In genomic region chr3:102162251-102162650, GRCh38 we compare ENCODE assay signal across 17 cellular contexts.
A peak's percentile ranks its signal among the peaks of the same experiment; 100 is the strongest.
DNase-seq lines count a peak whose midpoint lies in the region; ATAC-seq and TF ChIP-seq lines count a peak whose summit lies in the region.
"Had no signal": no experiment of that assay in that cellular context is flagged by ENCODE, and none has a peak within 500 bp of the region (broad histone marks: within the 10 kb centered on the region; RNA-seq: fewer than 3 reads in every experiment).

No MANE protein-coding gene starts in this region.

- H3K9ac ChIP-seq in PC-3 (ENCODE audit: low read length) (peak overlapping the region; percentile 71), mammary epithelial cell (ENCODE audit: insufficient read depth, low read length) (no peak overlapping the region)

- peaks cover 10% of the 10 kb centered on the region for H3K36me3 Mint-ChIP-seq in Calu3 (ENCODE audit: insufficient read depth, unreplicated experiment)

- dilution Hi-C loops in mammary epithelial cell (cut with HindIII; ENCODE audit: low sequenced_read_pairs), result no loop called here

- H4K20me1 ChIP-seq in PC-3 (ENCODE audit: low read length) (no peaks in the 10 kb centered on the region), mammary epithelial cell (ENCODE audit: insufficient read depth, low read length) (no peaks in the 10 kb centered on the region)

- no peak overlapping the region for H3K4me3 Mint-ChIP-seq in Calu3 (ENCODE audit: low read depth, unreplicated experiment)

- H3K79me2 ChIP-seq in PC-3 (ENCODE audit: low read length) (no peaks in the 10 kb centered on the region), mammary epithelial cell (ENCODE audit: insufficient read depth, low read length) (no peaks in the 10 kb centered on the region)

- in situ Hi-C loops in mammary epithelial cell (cut with MboI; ENCODE audit: low sequenced_read_pairs in 2 of 2), result no loop called here

- POLR2A ChIA-PET in PC-3 (lab: Charles Lee; ENCODE audit: unreplicated experiment), result no interaction called here

- H3K9me3 ChIP-seq in PC-3 (ENCODE audit: low read length), result no peaks in the 10 kb centered on the region
- H3K9me3 ChIP-seq in mammary epithelial cell (replicated peaks; ENCODE audit: insufficient read depth, low read length), result no peaks in the 10 kb centered on the region
- H3K9me3 ChIP-seq: gastrocnemius medialis, mucosa of descending colon, Peyer's patch had no signal

- H3K27ac ChIP-seq in PC-3 (ENCODE audit: low read length) (peak overlapping the region; percentile 94), mammary epithelial cell (ENCODE audit: insufficient read depth, low read depth, low read length) (peak overlapping the region; percentile 93)
- H3K27ac ChIP-seq: Peyer's patch had no signal

- ATAC-seq in PC-3, result no peak
- ATAC-seq in stimulated activated naive CD8-positive, alpha-beta T cell treated with anti-CD3 and anti-CD28 coated beads, Interleukin-15, Interleukin-2, amounts not matched to agents 100 U/mL and 50 U/mL, for 24 hours, result peak; percentile 90
- ATAC-seq in GM19395 (IDR thresholded peaks at IDR 0.05; ENCODE audit: unreplicated experiment), result no peak
- ATAC-seq: mucosa of descending colon had no signal

- H3K4me3 ChIP-seq in PC-3 (ENCODE audit: low read length), result no peak overlapping the region
- H3K4me3 ChIP-seq in mammary epithelial cell (replicated peaks in 1 of 3; ENCODE audit: insufficient read depth in 1 of 3, low read depth in 2 of 3, low read length in 3 of 3), result no peak overlapping the region
- H3K4me3 ChIP-seq: gastrocnemius medialis, mucosa of descending colon, Peyer's patch had no signal

- BruUV-seq in Calu3 (replicated peaks; lab: Mats Ljungman, UMichigan) (no TSS peak), PC-3 (replicated peaks; lab: Mats Ljungman, UMichigan) (no TSS peak), mammary epithelial cell (replicated peaks; lab: Mats Ljungman, UMichigan) (no TSS peak)

- H3K27me3 ChIP-seq in PC-3 (ENCODE audit: low read length) (no peaks in the 10 kb centered on the region), mammary epithelial cell (ENCODE audit: insufficient read depth, low read length) (no peaks in the 10 kb centered on the region)
- H3K27me3 ChIP-seq: gastrocnemius medialis, Peyer's patch had no signal

- H3K4me1 Mint-ChIP-seq in Calu3 (ENCODE audit: low read depth, unreplicated experiment), result peaks cover 40% of the 10 kb centered on the region

- CTCF ChIA-PET in Calu3 (lab: Charles Lee) (interaction anchor here (0.7 to 2.1 kb wide), 5 partner anchors 13 to 79 kb away, joined by 3 to 14 read pairs (median 11); no protein-coding TSS in a partner anchor), PC-3 (lab: Charles Lee) (interaction anchor here (1.6 kb wide), 1 partner anchor 63 kb away, joined by 4 read pairs; no protein-coding TSS in a partner anchor), mammary epithelial cell (lab: Charles Lee; ENCODE audit: low non-redundant PET) (no interaction called here)

- H2AFZ ChIP-seq in PC-3 (ENCODE audit: low read length) (no peak overlapping the region), mammary epithelial cell (ENCODE audit: low read depth, low read length) (no peak overlapping the region)

- H3K9me2 ChIP-seq in PC-3 (replicated peaks; ENCODE audit: low read length), result no peaks in the 10 kb centered on the region

- H3K27me3 Mint-ChIP-seq in Calu3 (ENCODE audit: unreplicated experiment), result no peaks in the 10 kb centered on the region

- no peaks in the 10 kb centered on the region for H3K36me3 ChIP-seq in PC-3 (ENCODE audit: low read depth, low read length)
- no peaks in the 10 kb centered on the region for H3K36me3 ChIP-seq in mammary epithelial cell (ENCODE audit: insufficient read depth, low read length)
- H3K36me3 ChIP-seq: gastrocnemius medialis, Peyer's patch had no signal

- H3K4me2 ChIP-seq in PC-3 (ENCODE audit: low read length) (peak overlapping the region; percentile 53), mammary epithelial cell (ENCODE audit: insufficient read depth, low read depth, low read length) (no peak overlapping the region)

- H3K4me1 ChIP-seq in PC-3 (ENCODE audit: insufficient read depth, low read length) (peaks cover 67% of the 10 kb centered on the region), mammary epithelial cell (ENCODE audit: insufficient read depth, low read length) (peaks cover 32% of the 10 kb centered on the region)
- H3K4me1 ChIP-seq: Peyer's patch had no signal

- intact Hi-C loops in Calu3 (cut with micrococcal nuclease; ENCODE audit: unreplicated experiment) (loop anchor here (2.0 kb wide), 3 partner anchors 37 to 297 kb away; no protein-coding TSS in a partner anchor), PC-3 (cut with micrococcal nuclease) (no loop called here), mammary epithelial cell (cut with micrococcal nuclease) (no loop called here)

- DNase-seq in Calu3, result no peak
- no peak for DNase-seq in PC-3
- no peak for DNase-seq in mammary epithelial cell
- DNase-seq in stimulated activated naive CD8-positive, alpha-beta T cell treated with anti-CD3 and anti-CD28 coated beads, Interleukin-15, Interleukin-2, amounts not matched to agents 100 U/mL and 50 U/mL, for 24 hours, result no peak
- DNase-seq in CD1c-positive myeloid dendritic cell (ENCODE audit: extremely low spot score), result no peak
- DNase-seq in GOT3 (lab: John Stamatoyannopoulos, UW), result no peak
- DNase-seq: activated CD4-positive, alpha-beta T cell treated with anti-CD3 and anti-CD28 coated beads, Interleukin-2, amount 50 U/mL, for 4 hours; activated effector memory CD4-positive, alpha-beta T cell treated with anti-CD3 and anti-CD28 coated beads, Interleukin-2, amount 50 U/mL, for 16 hours; cortex of kidney; H7; MM.1S; mucosa of descending colon; NCI-H146; Peyer's patch; stimulated activated naive CD4-positive, alpha-beta T cell treated with Interleukin-2 at 50 U/mL for 16 hours had no signal

- H3F3A ChIP-seq in PC-3 (ENCODE audit: low read length, unreplicated experiment), result peaks cover 3% of the 10 kb centered on the region

- TF ChIP-seq CTCF in Calu3 (IDR thresholded peaks at IDR 0.05; ENCODE audit: unreplicated experiment) (no peak), PC-3 (conservative IDR thresholded peaks at IDR 0.05; ENCODE audit: low read depth, low read length) (no peak), mammary epithelial cell (conservative IDR thresholded peaks at IDR 0.05 in 1 of 2, IDR thresholded peaks at IDR 0.05 in 1 of 2; ENCODE audit: extremely low read depth in 1 of 2, insufficient read depth in 1 of 2, low read depth in 1 of 2, low read length in 2 of 2) (no peak)

- peak overlapping the region; percentile 98 for H3K27ac Mint-ChIP-seq in Calu3 (ENCODE audit: unreplicated experiment)

- no peaks in the 10 kb centered on the region for H3K9me3 Mint-ChIP-seq in Calu3 (ENCODE audit: low read depth, unreplicated experiment)
